ENCODE assay signal across 8 cellular contexts in genomic region chr1:40980453-40981121, GRCh38. TPM values are rescaled to one million over a fixed set of nuclear protein-coding genes. Genes with fewer than 3 reads are reported as not detected.
DNase-seq lines count a peak whose midpoint lies in the region; ATAC-seq, FAIRE-seq and TF ChIP-seq lines count a peak whose summit lies in the region.

No MANE protein-coding gene starts in this region.

- H3K36me3 ChIP-seq in Karpas-422 (ENCODE audit: insufficient read depth, low read length) (peaks cover 42% of the 10 kb centered on the region), bronchial epithelial cell (ENCODE audit: control insufficient read depth, insufficient read depth, low read length) (peaks cover 5% of the 10 kb centered on the region), right lobe of liver (peaks cover 0 to 6% (median 0%) of the 10 kb centered on the region in 4 donors)

- 21% methylated on average over 13 of the region's 27 CpGs for WGBS in right lobe of liver (ENCODE audit: insufficient coverage, low coverage, low lambda C conversion rate, missing lambda C conversion rate)

- peaks cover 57% of the 10 kb centered on the region for H3K79me2 ChIP-seq in Karpas-422 (ENCODE audit: low read length)

- H4K20me1 ChIP-seq in Karpas-422 (ENCODE audit: insufficient read depth, low read depth, low read length), result peaks cover 12% of the 10 kb centered on the region

- H3K4me3 ChIP-seq in Karpas-422 (ENCODE audit: low read length) (peak overlapping the region; percentile 89), bronchial epithelial cell (ENCODE audit: low read depth, low read length) (peak overlapping the region; percentile 70), right lobe of liver (peak overlapping the region; percentile 76 to 87 (median 81))

- intact Hi-C loops in Right ventricle myocardium superior (cut with DNase I), result no loop called here
- intact Hi-C loops in left ventricle myocardium superior (cut with micrococcal nuclease), result no loop called here
- intact Hi-C loops in right lobe of liver (cut with DNase I), result no loop called here

- H3K27ac ChIP-seq in Karpas-422 (ENCODE audit: low read length) (peak overlapping the region; percentile 82), VCaP (peak overlapping the region; percentile 94), right lobe of liver (peak overlapping the region; percentile 68 to 83 (median 73))

- ATAC-seq in Right ventricle myocardium superior (ENCODE audit: poor library complexity) (no peak), left ventricle myocardium superior (no peak), right lobe of liver (peak; percentile 1 to 36 (median 14))

- TF ChIP-seq POLR2A in right lobe of liver (IDR thresholded peaks at IDR 0.05), result peak; percentile 69

- no peaks in the 10 kb centered on the region for H3K9me3 ChIP-seq in Karpas-422 (ENCODE audit: low read length)
- no peaks in the 10 kb centered on the region for H3K9me3 ChIP-seq in right lobe of liver

- no peaks in the 10 kb centered on the region for H3K9me2 ChIP-seq in Karpas-422 (replicated peaks; ENCODE audit: insufficient read depth, low read length)

- H3K27me3 ChIP-seq in Karpas-422 (ENCODE audit: low read length) (no peaks in the 10 kb centered on the region), bronchial epithelial cell (ENCODE audit: control insufficient read depth, insufficient read depth, low read length) (no peaks in the 10 kb centered on the region), right lobe of liver (no peaks in the 10 kb centered on the region)

- no peak overlapping the region for H2AFZ ChIP-seq in Karpas-422 (ENCODE audit: low read length)

- H3K4me1 ChIP-seq in Karpas-422 (ENCODE audit: low read length) (peaks cover 28% of the 10 kb centered on the region), right lobe of liver (peaks cover 0 to 36% (median 3%) of the 10 kb centered on the region in 4 donors)

- TF ChIP-seq CTCF in VCaP (conservative IDR thresholded peaks at IDR 0.05) (no peak), bronchial epithelial cell (IDR thresholded peaks at IDR 0.05; ENCODE audit: insufficient read depth, low read length, severe bottlenecking) (no peak), right lobe of liver (IDR thresholded peaks at IDR 0.05) (no peak)

- DNase-seq in Right ventricle myocardium superior (peak; percentile 44), left ventricle myocardium superior (no peak), Karpas-422 (peak; percentile 76), bronchial epithelial cell (ENCODE audit: low read depth) (peak; percentile 76), right lobe of liver (peak in 2 of 3 donors; percentile 37 to 51), amniotic stem cell (lab: John Stamatoyannopoulos, UW) (no peak)
- peak; percentile 1 for DNase-seq in stimulated activated CD8-positive, alpha-beta memory T cell treated with anti-CD3 and anti-CD28 coated beads, Interleukin-15, amount 100 ng/mL, for 1 hour (ENCODE audit: low read depth)

- FAIRE-seq in bronchial epithelial cell (lab: Jason Lieb, UNC), result no peak

- peak overlapping the region; percentile 87 for H3K4me2 ChIP-seq in Karpas-422 (ENCODE audit: low read depth, low read length, poor library complexity, severe bottlenecking)

- H3K9ac ChIP-seq in Karpas-422 (ENCODE audit: low read length), result peak overlapping the region; percentile 98

RNA-seq across cellular contexts. Expression of gene CTPS1, which starts 1.1 kb away (rescaled TPM):
- total RNA-seq in Right ventricle myocardium superior, result 7.2 TPM
- 6.7 TPM for total RNA-seq in left ventricle myocardium superior
- 34.4 and 61.3 TPM in 2 replicates for total RNA-seq in Karpas-422 (2014; rRNA removed; shearing (Covaris generic); ENCODE audit: low replicate concordance)
- 33.7 and 36.6 TPM in 2 replicates for total RNA-seq in bronchial epithelial cell
- 10 to 100 TPM; 13.1 to 48.0 (median 42.2) TPM for total RNA-seq in right lobe of liver

RNA-seq across cellular contexts. Expression of gene SLFNL1, which starts 40.9 kb away (rescaled TPM):
- total RNA-seq in Right ventricle myocardium superior (0.22 TPM), left ventricle myocardium superior (0.37 TPM), bronchial epithelial cell (under 0.01 and 0.26 TPM in 2 replicates), right lobe of liver (under 1 TPM in 3 of 6 experiments, not detected in 3; 0.06 to 0.27 (median 0.14) TPM)
- total RNA-seq in Karpas-422 (2014; rRNA removed; shearing (Covaris generic); ENCODE audit: low replicate concordance), result 0.89 and 1.5 TPM in 2 replicates

Comparison
In these comparisons a context has a peak if more than half of its experiments do, and no peak if none do; other contexts are left out.
1. DNase-seq: peak in Right ventricle myocardium superior (single experiment), Karpas-422 (single experiment), bronchial epithelial cell (single experiment), right lobe of liver (2 of 3) and stimulated activated CD8-positive, alpha-beta memory T cell treated with anti-CD3 and anti-CD28 coated beads, Interleukin-15, amount 100 ng/mL, for 1 hour (single experiment); none in left ventricle myocardium superior (single experiment) and amniotic stem cell (single experiment).
2. ATAC-seq: peak in right lobe of liver (4 of 4); none in Right ventricle myocardium superior (single experiment) and left ventricle myocardium superior (single experiment).
3. Peak in every context shown above with its lines, with median percentiles within 50 percentile points of each other: H3K27ac ChIP-seq and H3K4me3 ChIP-seq.